32 cellular contexts compared by ENCODE assay signal in the genomic region with DNA sequence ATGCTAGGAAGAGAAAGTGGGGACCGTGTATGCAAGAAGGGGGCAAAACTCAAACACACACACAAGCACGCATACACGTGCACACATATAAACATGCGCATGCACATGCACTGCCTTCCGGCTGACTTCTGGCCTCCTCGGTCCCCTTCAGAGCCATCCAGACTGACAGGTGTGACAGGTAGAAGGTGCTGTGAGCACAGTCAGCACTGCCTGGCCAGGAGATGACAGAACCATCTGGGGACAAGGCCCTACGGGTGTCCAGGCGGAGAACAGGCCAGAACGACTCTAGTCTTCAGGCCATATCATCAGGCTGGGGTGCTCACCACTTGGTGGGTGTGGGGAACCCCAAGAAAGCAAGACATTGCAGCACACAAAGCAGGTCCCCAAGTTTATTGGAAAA. TPM values are rescaled to one million over a fixed set of nuclear protein-coding genes. Genes with fewer than 3 reads are reported as not detected.
"Had no signal": no experiment of that assay in that cellular context is flagged by ENCODE, and none has a peak within 500 bp of the region (broad histone marks: within the 10 kb centered on the region; RNA-seq: fewer than 3 reads in every experiment).

No MANE protein-coding gene starts in this region.

- H3K27ac ChIP-seq: brain microvascular endothelial cell, ovary, sigmoid colon, tibial artery, upper lobe of right lung had no signal

- ATAC-seq: activated CD8-positive, alpha-beta T cell treated with anti-CD3 and anti-CD28 coated beads for 36 hours; esophagus mucosa; left colon; naive thymus-derived CD4-positive, alpha-beta T cell; stimulated activated effector memory CD8-positive, alpha-beta T cell treated with anti-CD3 and anti-CD28 coated beads, Interleukin-12 subunit alpha, Interleukin-12 subunit beta, amount 100 ng/mL, for 72 hours; stimulated activated naive CD8-positive, alpha-beta T cell treated with anti-CD3 and anti-CD28 coated beads, Interleukin-15, amount 100 ng/mL, for 72 hours; upper lobe of right lung had no signal

- H3K4me3 Mint-ChIP-seq: activated CD4-positive, alpha-beta T cell treated with anti-CD3 and anti-CD28 coated beads, Interleukin-2, amount 10 ng/mL, durations not matched to agents 24 days and 14 days; activated CD8-positive, alpha-beta T cell treated with anti-CD3 and anti-CD28 coated beads for 36 hours; activated naive CD4-positive, alpha-beta T cell treated with anti-CD3 and anti-CD28 coated beads, Interleukin-2, amount 10 ng/mL, durations not matched to agents 7 days and 5 days; activated T-helper 1 cell treated with anti-CD3 and anti-CD28 coated beads, Interleukin-12 subunit alpha, Interleukin-12 subunit beta, Interleukin-2, Interleukin-4 antibody, amounts not matched to agents 30 ng/mL and 10 ng/mL and 1 ng/mL, durations not matched to agents 14 hours and 24 hours and 36 hours; mesothelial cell of epicardium; naive thymus-derived CD4-positive, alpha-beta T cell; stimulated activated effector memory CD8-positive, alpha-beta T cell treated with anti-CD3 and anti-CD28 coated beads, Interleukin-12 subunit alpha, Interleukin-12 subunit beta, amount 100 ng/mL, for 72 hours; stimulated activated naive CD8-positive, alpha-beta T cell treated with anti-CD3 and anti-CD28 coated beads, Interleukin-15, amount 100 ng/mL, for 72 hours had no signal

- H3K27me3 ChIP-seq: ovary had no signal

- H3K9me3 Mint-ChIP-seq: activated CD4-positive, alpha-beta T cell treated with anti-CD3 and anti-CD28 coated beads, Interleukin-2, amount 10 ng/mL, durations not matched to agents 24 days and 14 days; activated CD8-positive, alpha-beta T cell treated with anti-CD3 and anti-CD28 coated beads for 36 hours; activated naive CD4-positive, alpha-beta T cell treated with anti-CD3 and anti-CD28 coated beads, Interleukin-2, amount 10 ng/mL, durations not matched to agents 7 days and 5 days; activated T-helper 1 cell treated with anti-CD3 and anti-CD28 coated beads, Interleukin-12 subunit alpha, Interleukin-12 subunit beta, Interleukin-2, Interleukin-4 antibody, amounts not matched to agents 30 ng/mL and 10 ng/mL and 1 ng/mL, durations not matched to agents 14 hours and 24 hours and 36 hours; mesothelial cell of epicardium; stimulated activated effector memory CD8-positive, alpha-beta T cell treated with anti-CD3 and anti-CD28 coated beads, Interleukin-12 subunit alpha, Interleukin-12 subunit beta, amount 100 ng/mL, for 72 hours; stimulated activated naive CD8-positive, alpha-beta T cell treated with anti-CD3 and anti-CD28 coated beads, Interleukin-15, amount 100 ng/mL, for 72 hours had no signal

- H3K36me3 ChIP-seq: brain microvascular endothelial cell, ovary, sigmoid colon, tibial artery, upper lobe of right lung had no signal

- H3K4me3 ChIP-seq: ovary, sigmoid colon, tibial artery, upper lobe of right lung had no signal

- DNase-seq: activated CD4-positive, alpha-beta T cell treated with anti-CD3 and anti-CD28 coated beads, Interleukin-2, amount 10 ng/mL, durations not matched to agents 24 days and 14 days; activated CD4-positive, CD25-positive, alpha-beta regulatory T cell treated with anti-CD3 and anti-CD28 coated beads, Interleukin-2, amount 50 U/mL, for 72 hours; activated CD8-positive, alpha-beta T cell treated with anti-CD3 and anti-CD28 coated beads for 36 hours; activated effector memory CD4-positive, alpha-beta T cell treated with anti-CD3 and anti-CD28 coated beads, Interleukin-2, amount 50 U/mL, for 16 hours; activated T-cell treated with anti-CD3 and anti-CD28 coated beads, Interleukin-2, amount 50 U/mL, for 1 hour; amniotic stem cell; brain microvascular endothelial cell; foreskin fibroblast; hippocampal formation; kidney; left colon; mammary epithelial cell; naive thymus-derived CD4-positive, alpha-beta T cell; ovary; sigmoid colon; small intestine; stimulated activated CD4-positive, alpha-beta T cell treated with anti-CD3 and anti-CD28 coated beads, Interleukin-4, amount 100 ng/mL, for 24 hours; stimulated activated naive CD8-positive, alpha-beta T cell treated with anti-CD3 and anti-CD28 coated beads, Interleukin-15, amount 100 ng/mL, for 72 hours; T-helper 1 cell; upper lobe of right lung had no signal

- H3K9me3 ChIP-seq: ovary, sigmoid colon, tibial artery, upper lobe of right lung had no signal

- H3K36me3 Mint-ChIP-seq: activated naive CD4-positive, alpha-beta T cell treated with anti-CD3 and anti-CD28 coated beads, Interleukin-2, amount 10 ng/mL, durations not matched to agents 7 days and 5 days; mesothelial cell of epicardium; stimulated activated effector memory CD8-positive, alpha-beta T cell treated with anti-CD3 and anti-CD28 coated beads, Interleukin-12 subunit alpha, Interleukin-12 subunit beta, amount 100 ng/mL, for 72 hours had no signal

- H3K4me1 ChIP-seq: upper lobe of right lung had no signal

- H3K27ac Mint-ChIP-seq: activated CD4-positive, alpha-beta T cell treated with anti-CD3 and anti-CD28 coated beads, Interleukin-2, amount 10 ng/mL, durations not matched to agents 24 days and 14 days; activated CD8-positive, alpha-beta T cell treated with anti-CD3 and anti-CD28 coated beads for 36 hours; activated naive CD4-positive, alpha-beta T cell treated with anti-CD3 and anti-CD28 coated beads, Interleukin-2, amount 10 ng/mL, durations not matched to agents 7 days and 5 days; activated T-helper 1 cell treated with anti-CD3 and anti-CD28 coated beads, Interleukin-12 subunit alpha, Interleukin-12 subunit beta, Interleukin-2, Interleukin-4 antibody, amounts not matched to agents 30 ng/mL and 10 ng/mL and 1 ng/mL, durations not matched to agents 14 hours and 24 hours and 36 hours; mesothelial cell of epicardium; naive thymus-derived CD4-positive, alpha-beta T cell; progenitor cell of endocrine pancreas; stimulated activated effector memory CD8-positive, alpha-beta T cell treated with anti-CD3 and anti-CD28 coated beads, Interleukin-12 subunit alpha, Interleukin-12 subunit beta, amount 100 ng/mL, for 72 hours had no signal

RNA-seq across cellular contexts. Expression of a gene that starts 7.3 kb away (rescaled TPM):
- total RNA-seq: activated CD4-positive, alpha-beta T cell treated with anti-CD3 and anti-CD28 coated beads, Interleukin-2, amount 10 ng/mL, durations not matched to agents 24 days and 14 days; activated CD8-positive, alpha-beta T cell treated with anti-CD3 and anti-CD28 coated beads for 36 hours; activated T-helper 1 cell treated with anti-CD3 and anti-CD28 coated beads, Interleukin-12 subunit alpha, Interleukin-12 subunit beta, Interleukin-2, Interleukin-4 antibody, amounts not matched to agents 30 ng/mL and 10 ng/mL and 1 ng/mL, durations not matched to agents 14 hours and 24 hours and 36 hours; astrocyte; cardiac septum; chondrocyte; esophagus mucosa; kidney; left colon; liver; mesothelial cell of epicardium; naive thymus-derived CD4-positive, alpha-beta T cell; ovary; progenitor cell of endocrine pancreas; renal cortical epithelial cell; sigmoid colon; upper lobe of right lung had no signal

RNA-seq across cellular contexts. Expression of a gene that starts 22.6 kb away (rescaled TPM):
- total RNA-seq: activated CD4-positive, alpha-beta T cell treated with anti-CD3 and anti-CD28 coated beads, Interleukin-2, amount 10 ng/mL, durations not matched to agents 24 days and 14 days; activated CD8-positive, alpha-beta T cell treated with anti-CD3 and anti-CD28 coated beads for 36 hours; activated T-helper 1 cell treated with anti-CD3 and anti-CD28 coated beads, Interleukin-12 subunit alpha, Interleukin-12 subunit beta, Interleukin-2, Interleukin-4 antibody, amounts not matched to agents 30 ng/mL and 10 ng/mL and 1 ng/mL, durations not matched to agents 14 hours and 24 hours and 36 hours; cardiac septum; esophagus mucosa; kidney; left colon; liver; progenitor cell of endocrine pancreas; renal cortical epithelial cell; upper lobe of right lung had no signal

RNA-seq across cellular contexts. Expression of a gene that starts 39.5 kb away (rescaled TPM):
- total RNA-seq: activated CD8-positive, alpha-beta T cell treated with anti-CD3 and anti-CD28 coated beads for 36 hours; cardiac septum; esophagus mucosa; progenitor cell of endocrine pancreas; sigmoid colon had no signal

RNA-seq across cellular contexts. Expression of a gene that starts 53.4 kb away (rescaled TPM):
- total RNA-seq: activated CD4-positive, alpha-beta T cell treated with anti-CD3 and anti-CD28 coated beads, Interleukin-2, amount 10 ng/mL, durations not matched to agents 24 days and 14 days; activated CD8-positive, alpha-beta T cell treated with anti-CD3 and anti-CD28 coated beads for 36 hours; activated T-helper 1 cell treated with anti-CD3 and anti-CD28 coated beads, Interleukin-12 subunit alpha, Interleukin-12 subunit beta, Interleukin-2, Interleukin-4 antibody, amounts not matched to agents 30 ng/mL and 10 ng/mL and 1 ng/mL, durations not matched to agents 14 hours and 24 hours and 36 hours; astrocyte; cardiac septum; chondrocyte; esophagus mucosa; kidney; left colon; liver; mammary epithelial cell; mesothelial cell of epicardium; naive thymus-derived CD4-positive, alpha-beta T cell; ovary; progenitor cell of endocrine pancreas; renal cortical epithelial cell; sigmoid colon; upper lobe of right lung had no signal
